15 cellular contexts compared by ENCODE assay signal in genomic region chr16:3957344-3957980, GRCh38.
"Had no signal": no experiment of that assay in that cellular context is flagged by ENCODE, and none has a peak within 500 bp of the region (broad histone marks: within the 10 kb centered on the region; RNA-seq: fewer than 3 reads in every experiment).

No MANE protein-coding gene starts in this region.

- H3K36me3 Mint-ChIP-seq: activated naive CD4-positive, alpha-beta T cell treated with anti-CD3 and anti-CD28 coated beads, Interleukin-2, amount 50 U/mL, for 72 hours had no signal

- H3K27ac ChIP-seq: body of pancreas, parathyroid adenoma, suprapubic skin had no signal

- H3K4me1 ChIP-seq: parathyroid adenoma had no signal

- H3K27me3 ChIP-seq: body of pancreas had no signal

- H3K9me3 Mint-ChIP-seq: activated naive CD4-positive, alpha-beta T cell treated with anti-CD3 and anti-CD28 coated beads, Interleukin-2, amount 50 U/mL, for 72 hours; central memory CD8-positive, alpha-beta T cell; dendritic cell treated with granulocyte-macrophage colony-stimulating factor and Interleukin-4, amounts not matched to agents 40 ng/mL and 50 ng/mL, for 4 days had no signal

- H2AFZ ChIP-seq: parathyroid adenoma had no signal

- H3K4me3 ChIP-seq: body of pancreas, suprapubic skin had no signal

- H3K27ac Mint-ChIP-seq: activated naive CD4-positive, alpha-beta T cell treated with anti-CD3 and anti-CD28 coated beads, Interleukin-2, amount 50 U/mL, for 72 hours; dendritic cell treated with granulocyte-macrophage colony-stimulating factor and Interleukin-4, amounts not matched to agents 40 ng/mL and 50 ng/mL, for 4 days had no signal

- H3K36me3 ChIP-seq: suprapubic skin had no signal

- H3K9me3 ChIP-seq: body of pancreas, suprapubic skin had no signal

- H3K79me2 ChIP-seq: parathyroid adenoma had no signal

- H3K9ac ChIP-seq: parathyroid adenoma had no signal

- ATAC-seq: activated CD4-positive, CD25-positive, alpha-beta regulatory T cell treated with anti-CD3 and anti-CD28 coated beads, Interleukin-2, amount 50 U/mL, for 24 hours; activated naive CD4-positive, alpha-beta T cell treated with anti-CD3 and anti-CD28 coated beads, Interleukin-2, amount 50 U/mL, for 72 hours; body of pancreas; stimulated activated naive CD8-positive, alpha-beta T cell treated with anti-CD3 and anti-CD28 coated beads, Interleukin-15, Interleukin-2, amounts not matched to agents 100 U/mL and 50 U/mL, for 24 hours had no signal

- H3K4me1 Mint-ChIP-seq: central memory CD8-positive, alpha-beta T cell had no signal

- H3K4me3 Mint-ChIP-seq: central memory CD8-positive, alpha-beta T cell; dendritic cell treated with granulocyte-macrophage colony-stimulating factor and Interleukin-4, amounts not matched to agents 40 ng/mL and 50 ng/mL, for 4 days had no signal

- DNase-seq: activated T-cell treated with anti-CD3 and anti-CD28 coated beads, Interleukin-2, amount 50 U/mL, for 1 hour; amniotic stem cell; body of pancreas; erythroblast; kidney glomerular epithelial cell; retina; stimulated activated CD4-positive, alpha-beta T cell treated with anti-CD3 and anti-CD28 coated beads, Interleukin-4, amount 100 ng/mL, for 1 hour; stimulated activated CD8-positive, alpha-beta memory T cell treated with anti-CD3 and anti-CD28 coated beads, Interleukin-4, amount 100 ng/mL, for 48 hours; stimulated activated naive CD8-positive, alpha-beta T cell treated with anti-CD3 and anti-CD28 coated beads, Interleukin-15, Interleukin-2, amounts not matched to agents 100 U/mL and 50 U/mL, for 24 hours had no signal
